1 cellular context compared by ENCODE assay signal in the genomic region with DNA sequence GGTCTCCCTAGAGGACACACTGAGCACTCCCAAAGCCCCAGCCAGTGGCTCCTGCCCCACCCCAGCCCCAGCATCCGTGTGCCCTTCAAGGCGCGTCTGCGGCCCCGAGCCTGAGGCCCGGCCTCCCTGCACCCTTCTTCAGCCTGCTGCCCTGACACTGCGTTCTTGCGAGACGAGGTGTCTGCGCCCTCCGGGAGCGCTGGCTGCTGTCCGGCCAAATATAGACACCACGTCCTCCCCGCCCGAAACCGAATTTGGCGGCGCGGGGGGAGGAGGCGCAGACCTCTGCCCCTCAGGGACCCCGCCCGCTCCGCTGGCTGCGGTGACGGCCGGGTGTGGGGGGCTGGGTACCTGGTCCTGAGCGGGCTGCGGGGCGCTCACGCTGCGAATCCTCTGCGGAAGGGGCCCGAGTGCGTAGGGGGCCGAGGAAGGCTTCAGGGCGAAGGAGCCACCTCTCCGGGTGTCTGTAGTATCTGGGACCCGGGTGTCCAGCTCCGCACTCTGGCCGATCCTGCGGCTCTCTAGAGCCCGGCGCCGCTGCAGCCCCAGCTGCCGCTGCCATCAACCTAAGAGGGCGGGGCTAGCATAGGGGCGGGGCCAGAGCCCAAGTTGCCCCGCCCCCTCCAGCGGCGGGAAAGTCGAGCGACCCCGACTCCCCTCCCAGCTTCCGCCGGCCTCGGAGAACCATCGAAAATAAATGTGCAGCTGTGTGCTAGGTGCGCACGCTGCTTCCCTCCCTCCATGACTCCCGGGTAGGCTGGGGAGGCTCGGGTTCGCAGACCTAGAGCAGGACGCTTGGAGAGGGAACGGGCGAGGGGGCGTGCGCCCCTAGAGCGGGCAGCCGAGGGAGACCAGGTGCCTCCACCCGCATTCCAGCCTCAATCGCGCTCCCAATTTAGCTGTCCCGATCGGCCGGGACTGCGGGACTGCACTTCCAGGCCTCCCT.
TF ChIP-seq lines count a peak whose summit lies in the region.

Gene CORO6 (minus strand): TSS at position 576 of the 946 bp plus-strand sequence. CDS start 1,491 bp downstream, outside the sequence.

TF ChIP-seq in HepG2, 621 proteins besides CTCF, POLR2A, EP300 and RAD21 (continued from another document and continues in another):
- TF ChIP-seq, protein P1, sequence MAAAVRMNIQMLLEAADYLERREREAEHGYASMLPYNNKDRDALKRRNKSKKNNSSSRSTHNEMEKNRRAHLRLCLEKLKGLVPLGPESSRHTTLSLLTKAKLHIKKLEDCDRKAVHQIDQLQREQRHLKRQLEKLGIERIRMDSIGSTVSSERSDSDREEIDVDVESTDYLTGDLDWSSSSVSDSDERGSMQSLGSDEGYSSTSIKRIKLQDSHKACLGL (CRISPR knock-in tag; IDR thresholded peaks at IDR 0.05), result no peak
- TF ChIP-seq SMAD9 (CRISPR knock-in tag; IDR thresholded peaks at IDR 0.05), result no peak
- TF ChIP-seq, protein P2, sequence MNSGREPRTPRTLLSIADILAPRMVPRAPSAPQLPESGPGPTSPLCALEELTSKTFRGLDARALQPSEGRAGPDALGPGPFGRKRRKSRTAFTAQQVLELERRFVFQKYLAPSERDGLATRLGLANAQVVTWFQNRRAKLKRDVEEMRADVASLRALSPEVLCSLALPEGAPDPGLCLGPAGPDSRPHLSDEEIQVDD (CRISPR knock-in tag; IDR thresholded peaks at IDR 0.05; ENCODE audit: borderline replicate concordance), result 0 out of 2 replicates have a peak, but pooled peaks have one; percentile 36
- peak; percentile 49; the same call in 1 of the 2 replicates for TF ChIP-seq ZNF232 (CRISPR knock-in tag; IDR thresholded peaks at IDR 0.05; ENCODE audit: borderline replicate concordance)
- TF ChIP-seq, protein P3, sequence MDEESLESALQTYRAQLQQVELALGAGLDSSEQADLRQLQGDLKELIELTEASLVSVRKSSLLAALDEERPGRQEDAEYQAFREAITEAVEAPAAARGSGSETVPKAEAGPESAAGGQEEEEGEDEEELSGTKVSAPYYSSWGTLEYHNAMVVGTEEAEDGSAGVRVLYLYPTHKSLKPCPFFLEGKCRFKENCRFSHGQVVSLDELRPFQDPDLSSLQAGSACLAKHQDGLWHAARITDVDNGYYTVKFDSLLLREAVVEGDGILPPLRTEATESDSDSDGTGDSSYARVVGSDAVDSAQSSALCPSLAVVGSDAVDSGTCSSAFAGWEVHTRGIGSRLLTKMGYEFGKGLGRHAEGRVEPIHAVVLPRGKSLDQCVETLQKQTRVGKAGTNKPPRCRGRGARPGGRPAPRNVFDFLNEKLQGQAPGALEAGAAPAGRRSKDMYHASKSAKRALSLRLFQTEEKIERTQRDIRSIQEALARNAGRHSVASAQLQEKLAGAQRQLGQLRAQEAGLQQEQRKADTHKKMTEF (CRISPR knock-in tag; IDR thresholded peaks at IDR 0.05), result 0 out of 2 replicates have a peak, but pooled peaks have one; percentile 30
- no peak for TF ChIP-seq RCOR2 (CRISPR knock-in tag; IDR thresholded peaks at IDR 0.05)
- no peak for TF ChIP-seq NONO (IDR thresholded peaks at IDR 0.05)
- peak; percentile 54 for TF ChIP-seq NONO (CRISPR knock-in tag; conservative IDR thresholded peaks at IDR 0.05)
- peak; percentile 55; the same call in 1 of the 2 replicates for TF ChIP-seq ZFX (CRISPR knock-in tag; IDR thresholded peaks at IDR 0.05; ENCODE audit: low read depth)
- TF ChIP-seq ETV5 (CRISPR knock-in tag; IDR thresholded peaks at IDR 0.05; ENCODE audit: borderline replicate concordance), result peak; percentile 28; the same call in 1 of the 2 replicates
- TF ChIP-seq HNF4A (CRISPR knock-in tag; IDR thresholded peaks at IDR 0.05), result no peak
- 0 out of 2 replicates have a peak, but pooled peaks have one; percentile 60 for TF ChIP-seq HOXD1 (CRISPR knock-in tag; IDR thresholded peaks at IDR 0.05)
- no peak for TF ChIP-seq SATB2 (CRISPR knock-in tag; IDR thresholded peaks at IDR 0.05)
- 0 out of 2 replicates have a peak, but pooled peaks have one; percentile 22 for TF ChIP-seq ZMYM4 (CRISPR knock-in tag; IDR thresholded peaks at IDR 0.05)
- TF ChIP-seq SP4 (CRISPR knock-in tag; IDR thresholded peaks at IDR 0.05), result peak; percentile 82
- 0 out of 2 replicates have a peak, but pooled peaks have one; percentile 44 for TF ChIP-seq ZBTB7A (CRISPR knock-in tag; IDR thresholded peaks at IDR 0.05)
- TF ChIP-seq KLF11 (CRISPR knock-in tag; IDR thresholded peaks at IDR 0.05), result peak; percentile 37; the same call in 1 of the 2 replicates
- TF ChIP-seq TFDP1 (CRISPR knock-in tag; IDR thresholded peaks at IDR 0.05; ENCODE audit: borderline replicate concordance), result peak; percentile 86; the same call in 1 of the 2 replicates
- peak; percentile 49 for TF ChIP-seq SAP130 (CRISPR knock-in tag; IDR thresholded peaks at IDR 0.05; ENCODE audit: low read depth)
- peak; percentile 14 for TF ChIP-seq ZNF781 (CRISPR knock-in tag; IDR thresholded peaks at IDR 0.05; ENCODE audit: borderline replicate concordance, not compliant biosample characterization)
- 0 out of 2 replicates have a peak, but pooled peaks have one; percentile 47 for TF ChIP-seq ZMYM2 (CRISPR knock-in tag; IDR thresholded peaks at IDR 0.05)
- TF ChIP-seq, protein P4, sequence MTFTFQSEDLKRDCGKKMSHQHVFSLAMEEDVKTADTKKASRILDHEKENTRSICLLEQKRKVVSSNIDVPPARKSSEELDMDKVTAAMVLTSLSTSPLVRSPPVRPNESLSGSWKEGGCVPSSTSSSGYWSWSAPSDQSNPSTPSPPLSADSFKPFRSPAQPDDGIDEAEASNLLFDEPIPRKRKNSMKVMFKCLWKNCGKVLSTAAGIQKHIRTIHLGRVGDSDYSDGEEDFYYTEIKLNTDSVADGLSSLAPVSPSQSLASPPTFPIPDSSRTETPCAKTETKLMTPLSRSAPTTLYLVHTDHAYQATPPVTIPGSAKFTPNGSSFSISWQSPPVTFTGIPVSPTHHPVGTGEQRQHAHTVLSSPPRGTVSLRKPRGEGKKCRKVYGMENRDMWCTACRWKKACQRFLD (CRISPR knock-in tag; IDR thresholded peaks at IDR 0.05; ENCODE audit: borderline replicate concordance), result 0 out of 2 replicates have a peak, but pooled peaks have one; percentile 24
- TF ChIP-seq ZSCAN25 (CRISPR knock-in tag; IDR thresholded peaks at IDR 0.05), result peak; percentile 54
- peak; percentile 41 for TF ChIP-seq PHF8 (CRISPR knock-in tag; IDR thresholded peaks at IDR 0.05)
- TF ChIP-seq, protein P5, sequence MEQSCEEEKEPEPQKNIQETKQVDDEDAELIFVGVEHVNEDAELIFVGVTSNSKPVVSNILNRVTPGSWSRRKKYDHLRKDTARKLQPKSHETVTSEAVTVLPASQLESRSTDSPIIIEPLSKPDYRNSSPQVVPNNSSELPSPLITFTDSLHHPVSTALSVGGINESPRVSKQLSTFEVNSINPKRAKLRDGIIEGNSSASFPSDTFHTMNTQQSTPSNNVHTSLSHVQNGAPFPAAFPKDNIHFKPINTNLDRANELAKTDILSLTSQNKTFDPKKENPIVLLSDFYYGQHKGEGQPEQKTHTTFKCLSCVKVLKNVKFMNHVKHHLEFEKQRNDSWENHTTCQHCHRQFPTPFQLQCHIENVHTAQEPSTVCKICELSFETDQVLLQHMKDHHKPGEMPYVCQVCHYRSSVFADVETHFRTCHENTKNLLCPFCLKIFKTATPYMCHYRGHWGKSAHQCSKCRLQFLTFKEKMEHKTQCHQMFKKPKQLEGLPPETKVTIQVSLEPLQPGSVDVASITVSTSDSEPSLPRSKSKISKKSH (CRISPR knock-in tag; IDR thresholded peaks at IDR 0.05; ENCODE audit: borderline replicate concordance), result 0 out of 2 replicates have a peak, but pooled peaks have one; percentile 12
- TF ChIP-seq, protein P6, sequence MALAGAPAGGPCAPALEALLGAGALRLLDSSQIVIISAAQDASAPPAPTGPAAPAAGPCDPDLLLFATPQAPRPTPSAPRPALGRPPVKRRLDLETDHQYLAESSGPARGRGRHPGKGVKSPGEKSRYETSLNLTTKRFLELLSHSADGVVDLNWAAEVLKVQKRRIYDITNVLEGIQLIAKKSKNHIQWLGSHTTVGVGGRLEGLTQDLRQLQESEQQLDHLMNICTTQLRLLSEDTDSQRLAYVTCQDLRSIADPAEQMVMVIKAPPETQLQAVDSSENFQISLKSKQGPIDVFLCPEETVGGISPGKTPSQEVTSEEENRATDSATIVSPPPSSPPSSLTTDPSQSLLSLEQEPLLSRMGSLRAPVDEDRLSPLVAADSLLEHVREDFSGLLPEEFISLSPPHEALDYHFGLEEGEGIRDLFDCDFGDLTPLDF (CRISPR knock-in tag; IDR thresholded peaks at IDR 0.05), result peak; percentile 85
- peak; percentile 56; the same call in 1 of the 2 replicates for TF ChIP-seq GABPB1 (CRISPR knock-in tag; IDR thresholded peaks at IDR 0.05)
- TF ChIP-seq ZNF652 (CRISPR knock-in tag; IDR thresholded peaks at IDR 0.05; ENCODE audit: borderline replicate concordance, low read depth), result no peak
- TF ChIP-seq ZNF30 (CRISPR knock-in tag; IDR thresholded peaks at IDR 0.05), result 0 out of 2 replicates have a peak, but pooled peaks have one; percentile 42
- TF ChIP-seq ASH2L (IDR thresholded peaks at IDR 0.05; ENCODE audit: insufficient read length, low read depth, low read length), result peak; percentile 44
- TF ChIP-seq ZFY (CRISPR knock-in tag; IDR thresholded peaks at IDR 0.05), result peak; percentile 38
- no peak for TF ChIP-seq HDAC6 (IDR thresholded peaks at IDR 0.05; ENCODE audit: low read depth, low read length)
- TF ChIP-seq CCDC6 (CRISPR knock-in tag; IDR thresholded peaks at IDR 0.05), result no peak
- 0 out of 2 replicates have a peak, but pooled peaks have one; percentile 36 for TF ChIP-seq IRX3 (CRISPR knock-in tag; IDR thresholded peaks at IDR 0.05; ENCODE audit: borderline replicate concordance, low read depth)
- 0 out of 2 replicates have a peak, but pooled peaks have one; percentile 17 for TF ChIP-seq TMF1 (CRISPR knock-in tag; IDR thresholded peaks at IDR 0.05; ENCODE audit: low read depth)
- TF ChIP-seq, protein P7, sequence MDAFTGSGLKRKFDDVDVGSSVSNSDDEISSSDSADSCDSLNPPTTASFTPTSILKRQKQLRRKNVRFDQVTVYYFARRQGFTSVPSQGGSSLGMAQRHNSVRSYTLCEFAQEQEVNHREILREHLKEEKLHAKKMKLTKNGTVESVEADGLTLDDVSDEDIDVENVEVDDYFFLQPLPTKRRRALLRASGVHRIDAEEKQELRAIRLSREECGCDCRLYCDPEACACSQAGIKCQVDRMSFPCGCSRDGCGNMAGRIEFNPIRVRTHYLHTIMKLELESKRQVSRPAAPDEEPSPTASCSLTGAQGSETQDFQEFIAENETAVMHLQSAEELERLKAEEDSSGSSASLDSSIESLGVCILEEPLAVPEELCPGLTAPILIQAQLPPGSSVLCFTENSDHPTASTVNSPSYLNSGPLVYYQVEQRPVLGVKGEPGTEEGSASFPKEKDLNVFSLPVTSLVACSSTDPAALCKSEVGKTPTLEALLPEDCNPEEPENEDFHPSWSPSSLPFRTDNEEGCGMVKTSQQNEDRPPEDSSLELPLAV (CRISPR knock-in tag; conservative IDR thresholded peaks at IDR 0.05; ENCODE audit: low read depth), result 0 out of 2 replicates have a peak, but pooled peaks have one; percentile 35
- TF ChIP-seq ERF (CRISPR knock-in tag; IDR thresholded peaks at IDR 0.05), result no peak
- TF ChIP-seq ARHGAP35 (CRISPR knock-in tag; IDR thresholded peaks at IDR 0.05; ENCODE audit: borderline replicate concordance), result no peak
- TF ChIP-seq SCMH1 (CRISPR knock-in tag; IDR thresholded peaks at IDR 0.05; ENCODE audit: borderline replicate concordance), result no peak
- TF ChIP-seq RBM39 (IDR thresholded peaks at IDR 0.05; ENCODE audit: low read depth, low read length, poor library complexity, severe bottlenecking), result no peak
- no peak for TF ChIP-seq NFKBIZ (CRISPR knock-in tag; IDR thresholded peaks at IDR 0.05)
- 0 out of 2 replicates have a peak, but pooled peaks have one; percentile 35 for TF ChIP-seq MAX (IDR thresholded peaks at IDR 0.05)
- TF ChIP-seq TAF1 (CRISPR knock-in tag; IDR thresholded peaks at IDR 0.05), result peak; percentile 30; the same call in 1 of the 2 replicates
- TF ChIP-seq TGIF2 (CRISPR knock-in tag; IDR thresholded peaks at IDR 0.05), result 0 out of 2 replicates have a peak, but pooled peaks have one; percentile 21
- no peak for TF ChIP-seq FOSL2 (CRISPR knock-in tag; IDR thresholded peaks at IDR 0.05)
- no peak for TF ChIP-seq ZNF431 (CRISPR knock-in tag; IDR thresholded peaks at IDR 0.05; ENCODE audit: borderline replicate concordance, low read depth)
- TF ChIP-seq XRCC5 (optimal IDR thresholded peaks at IDR 0.05; ENCODE audit: low read length), result peak; percentile 11
- TF ChIP-seq ARID4A (CRISPR knock-in tag; IDR thresholded peaks at IDR 0.05; ENCODE audit: borderline replicate concordance), result peak; percentile 76
- TF ChIP-seq ARNTL (CRISPR knock-in tag; IDR thresholded peaks at IDR 0.05), result 0 out of 2 replicates have a peak, but pooled peaks have one; percentile 48
